22 cellular contexts compared by ENCODE assay signal in the genomic region with DNA sequence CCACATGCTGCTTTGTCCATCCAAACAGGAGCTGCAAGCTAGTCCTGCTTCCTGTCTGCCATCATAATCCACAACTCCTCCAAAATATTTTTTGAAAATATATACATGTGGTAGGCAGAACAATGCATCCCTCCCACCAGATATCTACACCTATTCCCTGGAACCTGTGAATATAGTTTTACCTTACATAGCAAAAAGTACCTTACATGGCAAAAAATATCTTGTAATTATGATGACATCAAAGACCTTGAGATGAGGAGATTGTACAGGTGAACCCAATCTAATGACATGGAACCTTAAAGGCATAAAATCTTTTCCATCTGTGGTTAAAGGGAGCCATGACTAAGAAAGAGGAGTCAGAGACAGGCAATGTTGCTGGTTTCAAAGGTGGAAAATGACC. TPM values are rescaled to one million over a fixed set of nuclear protein-coding genes. Genes with fewer than 3 reads are reported as not detected.
DNase-seq lines count a peak whose midpoint lies in the region; ATAC-seq and TF ChIP-seq lines count a peak whose summit lies in the region.
"Had no signal": no experiment of that assay in that cellular context is flagged by ENCODE, and none has a peak within 500 bp of the region (broad histone marks: within the 10 kb centered on the region; RNA-seq: fewer than 3 reads in every experiment).

No MANE protein-coding gene starts in this region.

- no peak for TF ChIP-seq POLR2A in IMR-90 (IDR thresholded peaks at IDR 0.05; ENCODE audit: low read depth, low read length)

- H3K9me3 ChIP-seq in mammary epithelial cell (replicated peaks; ENCODE audit: insufficient read depth, low read length) (no peaks in the 10 kb centered on the region), IMR-90 (ENCODE audit: control insufficient read depth, insufficient read depth, low read length) (peaks cover 4% of the 10 kb centered on the region; the same call in 1 of the 2 replicates)
- H3K9me3 ChIP-seq: BE2C, BLaER1 had no signal

- H3K4me1 ChIP-seq in mammary epithelial cell (ENCODE audit: insufficient read depth, low read length) (no peaks in the 10 kb centered on the region), IMR-90 (ENCODE audit: control insufficient read depth, insufficient read depth, low read length) (no peaks in the 10 kb centered on the region)
- H3K4me1 ChIP-seq: BLaER1 had no signal

- no peaks in the 10 kb centered on the region for H3K27me3 Mint-ChIP-seq in MCF 10A (ENCODE audit: insufficient read depth, unreplicated experiment)
- H3K27me3 Mint-ChIP-seq: CD4-positive, CD25-positive, alpha-beta regulatory T cell had no signal

- H3K4me2 ChIP-seq in mammary epithelial cell (ENCODE audit: insufficient read depth, low read depth, low read length): no peak overlapping the region
- no peak overlapping the region for H3K4me2 ChIP-seq in IMR-90 (ENCODE audit: low read depth, low read length)
- H3K4me2 ChIP-seq: BLaER1 had no signal

- H3K9me1 ChIP-seq in IMR-90 (ENCODE audit: insufficient read depth, low read length): no peaks in the 10 kb centered on the region

- H2BK15ac ChIP-seq in IMR-90 (ENCODE audit: low read depth, low read length): no peak overlapping the region

- no peaks in the 10 kb centered on the region for H3K79me1 ChIP-seq in IMR-90 (ENCODE audit: low read depth in 1 of 2, low read length in 2 of 2)

- no peak overlapping the region for H3K27ac Mint-ChIP-seq in MCF 10A (ENCODE audit: low read depth, unreplicated experiment)
- H3K27ac Mint-ChIP-seq: CD14-positive monocyte; CD4-positive, alpha-beta memory T cell; CD4-positive, CD25-positive, alpha-beta regulatory T cell; CD8-positive, alpha-beta memory T cell had no signal

- H3K23ac ChIP-seq in IMR-90 (ENCODE audit: low read depth, low read length): no peak overlapping the region

- in situ Hi-C loops in mammary epithelial cell (cut with MboI; ENCODE audit: low sequenced_read_pairs in 2 of 2): no loop called here
- in situ Hi-C loops in IMR-90 (cut with MboI; ENCODE audit: low sequenced_read_pairs): no loop called here

- no peak overlapping the region for H2AK9ac ChIP-seq in IMR-90 (replicated peaks; ENCODE audit: low read depth, low read length, poor library complexity)

- POLR2A ChIA-PET in MCF 10A (lab: Yijun Ruan, JAX): no interaction called here
- POLR2A ChIA-PET in IMR-90 (lab: Charles Lee; ENCODE audit: unreplicated experiment): no interaction called here

- no peak overlapping the region for H3K56ac ChIP-seq in IMR-90 (ENCODE audit: extremely low read depth, insufficient read depth, low read length)

- BruUV-seq in mammary epithelial cell (replicated peaks; lab: Mats Ljungman, UMichigan) (no TSS peak), MCF 10A (replicated peaks; lab: Mats Ljungman, UMichigan) (no TSS peak), IMR-90 (replicated peaks; lab: Mats Ljungman, UMichigan) (no TSS peak)

- H3K36me3 ChIP-seq in mammary epithelial cell (ENCODE audit: insufficient read depth, low read length) (no peaks in the 10 kb centered on the region), IMR-90 (ENCODE audit: control insufficient read depth, insufficient read depth, low read length) (no peaks in the 10 kb centered on the region)
- H3K36me3 ChIP-seq: BE2C, BLaER1 had no signal

- no peak for TF ChIP-seq CTCF in mammary epithelial cell (conservative IDR thresholded peaks at IDR 0.05 in 1 of 2, IDR thresholded peaks at IDR 0.05 in 1 of 2; ENCODE audit: extremely low read depth in 1 of 2, insufficient read depth in 1 of 2, low read depth in 1 of 2, low read length in 2 of 2)
- no peak for TF ChIP-seq CTCF in MCF 10A (IDR thresholded peaks at IDR 0.05; ENCODE audit: unreplicated experiment)
- no peak for TF ChIP-seq CTCF in IMR-90 (conservative IDR thresholded peaks at IDR 0.05; ENCODE audit: low read depth, low read length)

- no peak overlapping the region for H4K91ac ChIP-seq in IMR-90 (ENCODE audit: insufficient read depth, low read depth, low read length)

- no peak overlapping the region for H2BK120ac ChIP-seq in IMR-90 (ENCODE audit: low read depth, low read length)

- H3K79me2 ChIP-seq in mammary epithelial cell (ENCODE audit: insufficient read depth, low read length): no peaks in the 10 kb centered on the region

- no peaks in the 10 kb centered on the region for H3K4me1 Mint-ChIP-seq in MCF 10A (ENCODE audit: insufficient read depth, unreplicated experiment)
- H3K4me1 Mint-ChIP-seq: CD14-positive monocyte; CD8-positive, alpha-beta memory T cell had no signal

- no peak overlapping the region for H4K5ac ChIP-seq in IMR-90 (ENCODE audit: low read depth, low read length)

- H4K8ac ChIP-seq in IMR-90 (ENCODE audit: low read depth in 2 of 2, low read length in 2 of 2): no peak overlapping the region

- no peak overlapping the region for H3K4ac ChIP-seq in IMR-90 (ENCODE audit: low read depth, low read length)

- H2BK5ac ChIP-seq in IMR-90 (ENCODE audit: low read depth, low read length, poor library complexity, severe bottlenecking): no peak overlapping the region

- CTCF ChIA-PET in mammary epithelial cell (lab: Charles Lee; ENCODE audit: low non-redundant PET): no interaction called here
- CTCF ChIA-PET in MCF 10A (lab: Yijun Ruan, JAX): no interaction called here
- CTCF ChIA-PET in IMR-90 (lab: Yijun Ruan, JAX): interaction anchor here (0.7 kb wide), 1 partner anchor 1301 kb away, joined by 3 read pairs; no protein-coding TSS in a partner anchor

- H3K4me3 ChIP-seq in mammary epithelial cell (replicated peaks in 1 of 3; ENCODE audit: insufficient read depth in 1 of 3, low read depth in 2 of 3, low read length in 3 of 3): no peak overlapping the region
- no peak overlapping the region for H3K4me3 ChIP-seq in IMR-90 (ENCODE audit: insufficient read depth, low read depth, low read length)
- H3K4me3 ChIP-seq: BLaER1, GM12878 had no signal

- H3K36me3 Mint-ChIP-seq in MCF 10A (ENCODE audit: insufficient read depth, unreplicated experiment): no peaks in the 10 kb centered on the region
- H3K36me3 Mint-ChIP-seq: CD14-positive monocyte; CD4-positive, alpha-beta memory T cell; CD4-positive, CD25-positive, alpha-beta regulatory T cell; CD8-positive, alpha-beta memory T cell had no signal

- no peak overlapping the region for H3K18ac ChIP-seq in IMR-90 (ENCODE audit: low read depth, low read length)

- no peaks in the 10 kb centered on the region for H3K9me3 Mint-ChIP-seq in MCF 10A (ENCODE audit: unreplicated experiment)

- no peak for ATAC-seq in IMR-90 (ENCODE audit: low read depth)
- no peak for ATAC-seq in HG03457 (IDR thresholded peaks at IDR 0.05; ENCODE audit: unreplicated experiment)
- ATAC-seq: GM12878 had no signal

- H3K9ac ChIP-seq in mammary epithelial cell (ENCODE audit: insufficient read depth, low read length): no peak overlapping the region
- no peak overlapping the region for H3K9ac ChIP-seq in IMR-90 (ENCODE audit: low read depth, low read length)
- H3K9ac ChIP-seq: BLaER1 had no signal

- H2AFZ ChIP-seq in mammary epithelial cell (ENCODE audit: low read depth, low read length) (no peak overlapping the region), IMR-90 (replicated peaks; ENCODE audit: low read length, poor library complexity) (no peak overlapping the region)

- no peak for TF ChIP-seq RAD21 in IMR-90 (IDR thresholded peaks at IDR 0.05; ENCODE audit: low read length)

- H2AK5ac ChIP-seq in IMR-90 (ENCODE audit: low read depth, low read length): no peak overlapping the region

- no peaks in the 10 kb centered on the region for H4K20me1 ChIP-seq in mammary epithelial cell (ENCODE audit: insufficient read depth, low read length)
- no peaks in the 10 kb centered on the region for H4K20me1 ChIP-seq in IMR-90 (ENCODE audit: insufficient read depth, low read length)
- H4K20me1 ChIP-seq: BLaER1 had no signal

- no peak overlapping the region for H3K4me3 Mint-ChIP-seq in MCF 10A (ENCODE audit: unreplicated experiment)
- H3K4me3 Mint-ChIP-seq: CD14-positive monocyte; CD4-positive, alpha-beta memory T cell; CD4-positive, CD25-positive, alpha-beta regulatory T cell; CD8-positive, alpha-beta memory T cell had no signal

- H3K14ac ChIP-seq in IMR-90 (replicated peaks; ENCODE audit: low read depth, low read length): no peak overlapping the region

- H3K27ac ChIP-seq in mammary epithelial cell (ENCODE audit: insufficient read depth, low read depth, low read length) (no peak overlapping the region), IMR-90 (ENCODE audit: insufficient read depth, low read length) (no peak overlapping the region)
- H3K27ac ChIP-seq: BLaER1 had no signal

- DNase-seq in mammary epithelial cell: peak; percentile 10
- no peak for DNase-seq in MCF 10A (ENCODE audit: unreplicated experiment)
- peak; percentile 21 for DNase-seq in ELR (ENCODE audit: low read depth)
- DNase-seq in IMR-90: no peak
- DNase-seq in kidney tubule cell (ENCODE audit: low spot score): peak; percentile 15
- no peak for DNase-seq in DMS79 treated with DMSO at 0.1 percent for 48 hours (lab: John Stamatoyannopoulos, UW)
- DNase-seq: 8988T; ACHN; BE2C; C1 segment of cervical spinal cord; CD4-positive, alpha-beta memory T cell; CD4-positive, CD25-positive, alpha-beta regulatory T cell; CD8-positive, alpha-beta memory T cell; COR-L47; DMS 273 treated with DMSO at 0.1 percent for 48 hours; DMS153; DMS79; GDM1 had no signal

- dilution Hi-C loops in mammary epithelial cell (cut with HindIII; ENCODE audit: low sequenced_read_pairs): no loop called here
- dilution Hi-C loops in IMR-90 (cut with HindIII; ENCODE audit: low sequenced_read_pairs, unreplicated experiment): no loop called here

- intact Hi-C loops in mammary epithelial cell (cut with micrococcal nuclease): no loop called here
- intact Hi-C loops in MCF 10A (cut with micrococcal nuclease): no loop called here
- intact Hi-C loops in IMR-90 (cut with micrococcal nuclease): no loop called here

- H3K27me3 ChIP-seq in mammary epithelial cell (ENCODE audit: insufficient read depth, low read length) (no peaks in the 10 kb centered on the region), IMR-90 (ENCODE audit: control insufficient read depth, insufficient read depth, low read length) (peaks cover 6% of the 10 kb centered on the region; the same call in 1 of the 2 replicates)
- H3K27me3 ChIP-seq: BE2C, BLaER1 had no signal

- no peak overlapping the region for H2BK20ac ChIP-seq in IMR-90 (ENCODE audit: low read depth, low read length)

TF ChIP-seq in IMR-90, 13 proteins besides CTCF, POLR2A, EP300 and RAD21 (continues in another document):
- no peak for TF ChIP-seq MAZ (IDR thresholded peaks at IDR 0.05; ENCODE audit: borderline replicate concordance, low read depth, low read length)
- TF ChIP-seq CEBPB (IDR thresholded peaks at IDR 0.05; ENCODE audit: low read depth, low read length): no peak

RNA-seq across cellular contexts. Expression of gene RGS17, which starts 15.3 kb away (rescaled TPM):
- total RNA-seq in mammary epithelial cell (1 to 10 TPM in 1 of 2 donors, under 1 TPM in 1; 0.50 to 4.1 TPM), MCF 10A (2022) (2.5 and 3.7 TPM in 2 replicates), IMR-90 (2012; rRNA removed) (1.4 and 1.7 TPM in 2 replicates)
- polyA plus RNA-seq in mammary epithelial cell (3.4 TPM), IMR-90 (2012; rRNA removed) (0.53 and 0.75 TPM in 2 replicates)
- 5.3 TPM for polyA minus RNA-seq in mammary epithelial cell
- polyA plus RNA-seq in IMR-90 (2012; cell fraction: cytosol; rRNA removed): 0.67 and 0.77 TPM in 2 replicates
- 0.36 and 2.3 TPM in 2 replicates for polyA plus RNA-seq in IMR-90 (2012; cell fraction: nucleus; rRNA removed; ENCODE audit: low replicate concordance)
- total RNA-seq: CD4-positive, alpha-beta memory T cell; CD4-positive, CD25-positive, alpha-beta regulatory T cell had no signal
- polyA plus RNA-seq: CD14-positive monocyte; CD4-positive, alpha-beta memory T cell had no signal

Comparison
In these comparisons a context has a peak if more than half of its experiments do, and no peak if none do; other contexts are left out.
1. DNase-seq: peak in mammary epithelial cell (single experiment), ELR (single experiment) and kidney tubule cell (single experiment); none in MCF 10A (single experiment), IMR-90 (single experiment) and DMS79 treated with DMSO at 0.1 percent for 48 hours (single experiment).